In genomic region chr6:139375239-139376053, GRCh38 we compare ENCODE assay signal across 8 cellular contexts. TPM values are rescaled to one million over a fixed set of nuclear protein-coding genes. Genes with fewer than 3 reads are reported as not detected.
DNase-seq lines count a peak whose midpoint lies in the region; ATAC-seq lines count a peak whose summit lies in the region.

No MANE protein-coding gene starts in this region.

- peak overlapping the region; percentile 98 to 100 (median 99) for H3K4me3 Mint-ChIP-seq in IgD-negative memory B cell

- peak overlapping the region; percentile 81 for H3K9ac ChIP-seq in muscle layer of colon (ENCODE audit: low read length)

- peaks cover 2% of the 10 kb centered on the region for H3K36me3 Mint-ChIP-seq in IgD-negative memory B cell

- H3K4me3 ChIP-seq in esophagus (ENCODE audit: low read depth in 1 of 2, low read length in 2 of 2) (peak overlapping the region; percentile 73 to 94), muscle layer of colon (ENCODE audit: low read depth in 1 of 2, low read length in 2 of 2) (peak overlapping the region; percentile 90 to 97)

- peaks cover 15 to 20% (median 16%) of the 10 kb centered on the region in 3 donors for H3K4me1 Mint-ChIP-seq in IgD-negative memory B cell

- DNase-seq in DMS114 treated with DMSO at 0.1 percent for 48 hours (lab: John Stamatoyannopoulos, UW; ENCODE audit: unreplicated experiment), result peak; percentile 70
- DNase-seq in OCI-M1 (lab: John Stamatoyannopoulos, UW), result peak; percentile 99
- DNase-seq in activated T-cell treated with anti-CD3 and anti-CD28 coated beads for 48 hours (ENCODE audit: low read depth), result peak; percentile 81
- DNase-seq in stimulated activated CD8-positive, alpha-beta memory T cell treated with anti-CD3 and anti-CD28 coated beads, Interleukin-7, amount 100 ng/mL, for 1 hour (ENCODE audit: low read depth in 2 of 2), result peak; percentile 60 to 69

- H3K9me3 ChIP-seq in esophagus (ENCODE audit: control insufficient read depth in 2 of 2, insufficient read depth in 1 of 2, low read depth in 1 of 2, low read length in 1 of 2) (no peaks in the 10 kb centered on the region), muscle layer of colon (ENCODE audit: low read length) (no peaks in the 10 kb centered on the region)

- peak overlapping the region; percentile 94 to 97 (median 95) for H3K27ac Mint-ChIP-seq in IgD-negative memory B cell

- peak; percentile 56 for ATAC-seq in GM21529 (IDR thresholded peaks at IDR 0.05; ENCODE audit: unreplicated experiment)

- peaks cover 0 to 2% of the 10 kb centered on the region in 2 donors for H3K4me1 ChIP-seq in esophagus (ENCODE audit: control insufficient read depth in 2 of 2, insufficient read depth in 2 of 2, low read length in 1 of 2)
- H3K4me1 ChIP-seq in muscle layer of colon (ENCODE audit: insufficient read depth, low read length), result peaks cover 26% of the 10 kb centered on the region

- 0 to 1% methylated on average over 45 of the region's 45 CpGs for WGBS in esophagus, 2 donors

- H3K9me3 Mint-ChIP-seq in IgD-negative memory B cell, result no peaks in the 10 kb centered on the region

- no peaks in the 10 kb centered on the region for H3K27me3 ChIP-seq in esophagus (ENCODE audit: control insufficient read depth in 1 of 2, insufficient read depth in 2 of 2, low read length in 2 of 2)
- H3K27me3 ChIP-seq in muscle layer of colon (ENCODE audit: control insufficient read depth in 1 of 2, insufficient read depth in 2 of 2, low read length in 2 of 2), result no peaks in the 10 kb centered on the region

- H3K36me3 ChIP-seq in esophagus (ENCODE audit: control insufficient read depth in 2 of 2, insufficient read depth in 2 of 2, low read length in 1 of 2) (peaks cover 0 to 10% of the 10 kb centered on the region in 2 donors), muscle layer of colon (ENCODE audit: insufficient read depth, low read length) (peaks cover 17% of the 10 kb centered on the region)

- peak overlapping the region; percentile 95 to 99 for H3K27ac ChIP-seq in esophagus (ENCODE audit: low read depth in 2 of 2, low read length in 1 of 2)
- H3K27ac ChIP-seq in muscle layer of colon (ENCODE audit: low read depth, low read length), result peak overlapping the region; percentile 99

- no peaks in the 10 kb centered on the region for H3K27me3 Mint-ChIP-seq in IgD-negative memory B cell

RNA-seq across cellular contexts. Expression of gene CITED2, which starts 1.0 kb away (rescaled TPM):
- 15.8 TPM for polyA plus RNA-seq in IgD-negative memory B cell
- 10 to 100 TPM; 20.3 to 29.5 TPM for polyA plus RNA-seq in esophagus

Comparison
In these comparisons a context has a peak if more than half of its experiments do, and no peak if none do; other contexts are left out.
1. Peak in every context shown above with its lines: DNase-seq, ATAC-seq, H3K4me3 ChIP-seq and H3K27ac ChIP-seq.